16 cellular contexts compared by ENCODE assay signal in the genomic region with DNA sequence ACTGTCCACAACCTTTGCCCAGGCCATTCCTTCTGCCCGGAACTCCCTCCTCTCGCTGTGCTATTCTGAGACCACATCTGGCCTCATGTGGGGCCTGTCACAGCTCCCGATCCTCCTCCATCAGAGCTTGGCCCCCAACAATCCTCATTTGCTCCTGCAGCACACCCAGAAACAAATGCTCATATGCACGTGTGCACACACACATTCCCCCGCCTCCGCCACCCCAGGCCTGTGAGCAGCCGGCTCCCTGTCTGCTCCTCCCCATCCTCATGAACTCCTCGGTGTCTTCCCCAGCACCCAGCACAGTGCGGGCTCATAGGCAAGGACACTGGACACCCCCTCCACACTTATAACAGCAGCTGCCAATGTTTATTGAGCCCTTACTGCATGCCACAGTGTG. TPM values are rescaled to one million over a fixed set of nuclear protein-coding genes. Genes with fewer than 3 reads are reported as not detected.
DNase-seq lines count a peak whose midpoint lies in the region; ATAC-seq, FAIRE-seq and TF ChIP-seq lines count a peak whose summit lies in the region.
"Had no signal": no experiment of that assay in that cellular context is flagged by ENCODE, and none has a peak within 500 bp of the region (broad histone marks: within the 10 kb centered on the region; RNA-seq: fewer than 3 reads in every experiment).

No MANE protein-coding gene starts in this region.

- peaks cover 0 to 14% (median 2%) of the 10 kb centered on the region in 4 experiments; a peak in 5 of 7 replicates for H3K4me1 ChIP-seq in H1 (replicated peaks in 1 of 4; ENCODE audit: control insufficient read depth in 3 of 4, insufficient read depth in 4 of 4, low read length in 3 of 4)
- H3K4me1 ChIP-seq: SJCRH30 had no signal

- intact Hi-C loops in Right ventricle myocardium superior (cut with DNase I) (no loop called here), cardiac septum (cut with DNase I) (no loop called here)

- no peaks in the 10 kb centered on the region for H3K79me1 ChIP-seq in H1 (ENCODE audit: low read depth, low read length)

- H3K36me3 ChIP-seq in H1 (ENCODE audit: control insufficient read depth in 2 of 4, insufficient read depth in 4 of 4, low read length in 3 of 4), result no peaks in the 10 kb centered on the region
- H3K36me3 ChIP-seq: SJCRH30 had no signal

- DNase-seq in Right ventricle myocardium superior (no peak), cardiac septum (ENCODE audit: low spot score) (no peak), H1 (ENCODE audit: low read depth in 1 of 2, low spot score in 2 of 2) (no peak), left lobe of liver (ENCODE audit: low spot score) (no peak), chondrocyte (ENCODE audit: low spot score) (no peak)
- no peak for DNase-seq in activated naive CD4-positive, alpha-beta T cell treated with anti-CD3 and anti-CD28 coated beads, Interleukin-2, amount 50 U/mL, for 72 hours (ENCODE audit: low spot score in 2 of 2)
- DNase-seq: DMS153, EL, GOT3, NCI-H1436, NCI-H2029 treated with DMSO at 0.1 percent for 48 hours, NCI-H510A had no signal

- H2BK15ac ChIP-seq in H1 (ENCODE audit: low read length), result 0 out of 2 replicates have a peak overlapping the region, but pooled peaks have one; percentile 47

- POLR2A ChIA-PET in H1 (lab: Charles Lee; ENCODE audit: partially characterized antibody), result interaction anchor here (2.0 kb wide), 1 partner anchor 12 kb away, joined by 7 read pairs; no protein-coding TSS in a partner anchor

- no peak for TF ChIP-seq EP300 in H1 (IDR thresholded peaks at IDR 0.05; ENCODE audit: borderline replicate concordance in 1 of 2, low read depth in 2 of 2, low read length in 2 of 2)

- no peak overlapping the region for H3K27ac ChIP-seq in H1 (ENCODE audit: low read depth, low read length)
- H3K27ac ChIP-seq: SJCRH30 had no signal

- H2BK12ac ChIP-seq in H1 (ENCODE audit: low read depth, low read length), result 0 out of 2 replicates have a peak overlapping the region, but pooled peaks have one; percentile 1

- H3K4me2 ChIP-seq in H1 (ENCODE audit: insufficient read depth in 1 of 2, low read depth in 2 of 2, low read length in 2 of 2), result no peak overlapping the region

- no peak for TF ChIP-seq POLR2A in H1 (IDR thresholded peaks at IDR 0.05; ENCODE audit: control extremely low read depth in 1 of 2, low read depth in 2 of 2, low read length in 2 of 2)

- H3K4me3 Mint-ChIP-seq in nephron, result no peak overlapping the region
- no peak overlapping the region for H3K4me3 Mint-ChIP-seq in chondrocyte (ENCODE audit: unreplicated experiment)

- no peak overlapping the region for H3K9ac ChIP-seq in H1 (replicated peaks in 1 of 4; ENCODE audit: extremely low read depth in 1 of 4, low read depth in 3 of 4, low read length in 3 of 4)

- no peak overlapping the region for H2BK20ac ChIP-seq in H1 (ENCODE audit: low read length)

- no peak overlapping the region for H2AFZ ChIP-seq in H1 (ENCODE audit: low read length)

- no peak overlapping the region for H3K23ac ChIP-seq in H1 (ENCODE audit: insufficient read length)

- H3K56ac ChIP-seq in H1 (replicated peaks; ENCODE audit: insufficient read length, low read depth, low read length), result no peak overlapping the region

- H3K27me3 ChIP-seq in H1 (replicated peaks in 1 of 4; ENCODE audit: control insufficient read depth in 3 of 4, extremely low read depth in 1 of 4, insufficient read depth in 3 of 4, low read length in 3 of 4), result peaks cover 0 to 5% (median 0%) of the 10 kb centered on the region in 4 experiments; a peak in 1 of 7 replicates

- H3K4me1 Mint-ChIP-seq in nephron, result peaks cover 58% of the 10 kb centered on the region
- peaks cover under 1% of the 10 kb centered on the region for H3K4me1 Mint-ChIP-seq in chondrocyte (ENCODE audit: low read depth)

- H2BK5ac ChIP-seq in H1 (ENCODE audit: low read depth, low read length), result no peak overlapping the region

- no peak overlapping the region for H4K91ac ChIP-seq in H1 (replicated peaks; ENCODE audit: insufficient read length, low read length)

- H3K9me3 Mint-ChIP-seq in nephron, result no peaks in the 10 kb centered on the region
- no peaks in the 10 kb centered on the region for H3K9me3 Mint-ChIP-seq in chondrocyte (ENCODE audit: low read depth)
- no peaks in the 10 kb centered on the region for H3K9me3 Mint-ChIP-seq in activated naive CD4-positive, alpha-beta T cell treated with anti-CD3 and anti-CD28 coated beads, Interleukin-2, amount 50 U/mL, for 72 hours

- H3K4ac ChIP-seq in H1 (replicated peaks; ENCODE audit: insufficient read length, low read depth, low read length), result no peak overlapping the region

- TF ChIP-seq RAD21 in H1 (IDR thresholded peaks at IDR 0.05 in 1 of 2, conservative IDR thresholded peaks at IDR 0.05 in 1 of 2; ENCODE audit: low read depth in 2 of 2, low read length in 2 of 2), result no peak

- peak overlapping the region in 2 of 3 experiments; percentile 4 to 29 for H3K27ac Mint-ChIP-seq in nephron
- no peak overlapping the region for H3K27ac Mint-ChIP-seq in chondrocyte (ENCODE audit: unreplicated experiment)
- peak overlapping the region in 1 of 2 donors; percentile 73 for H3K27ac Mint-ChIP-seq in activated naive CD4-positive, alpha-beta T cell treated with anti-CD3 and anti-CD28 coated beads, Interleukin-2, amount 50 U/mL, for 72 hours

- no peak overlapping the region for H3K18ac ChIP-seq in H1 (ENCODE audit: extremely low read depth, low read length)

- no peak overlapping the region for H2BK120ac ChIP-seq in H1 (replicated peaks; ENCODE audit: low read depth, low read length)

- no peaks in the 10 kb centered on the region for H3K79me2 ChIP-seq in H1 (ENCODE audit: control insufficient read depth in 1 of 2, insufficient read depth in 2 of 2, low read length in 2 of 2)

- no peak overlapping the region for H3K14ac ChIP-seq in H1 (ENCODE audit: insufficient read length)

- ATAC-seq in Right ventricle myocardium superior (ENCODE audit: poor library complexity), result peak; percentile 34
- ATAC-seq in left lobe of liver, result no peak
- no peak for ATAC-seq in activated naive CD4-positive, alpha-beta T cell treated with anti-CD3 and anti-CD28 coated beads, Interleukin-2, amount 50 U/mL, for 72 hours
- no peak for ATAC-seq in HG03460 (IDR thresholded peaks at IDR 0.05; ENCODE audit: unreplicated experiment)

- TF ChIP-seq CTCF in H1 (IDR thresholded peaks at IDR 0.05; ENCODE audit: control extremely low read depth in 1 of 3, insufficient read depth in 1 of 3, low read depth in 1 of 3, low read length in 3 of 3) (no peak), nephron (IDR thresholded peaks at IDR 0.05; ENCODE audit: unreplicated experiment in 3 of 3) (no peak), chondrocyte (IDR thresholded peaks at IDR 0.05) (no peak)

- no peaks in the 10 kb centered on the region for H3K9me3 ChIP-seq in H1 (ENCODE audit: insufficient read depth in 2 of 2, low read depth in 1 of 2, low read length in 1 of 2)
- H3K9me3 ChIP-seq: SJCRH30 had no signal

- H3K27me3 Mint-ChIP-seq in nephron (ENCODE audit: low read depth), result peaks cover 8% of the 10 kb centered on the region
- peaks cover 9% of the 10 kb centered on the region for H3K27me3 Mint-ChIP-seq in chondrocyte (ENCODE audit: low read depth)

- H4K8ac ChIP-seq in H1 (ENCODE audit: extremely low read depth, insufficient read depth, low read length), result 0 out of 2 replicates have a peak overlapping the region, but pooled peaks have one; percentile 0

- no peaks in the 10 kb centered on the region for H3K36me3 Mint-ChIP-seq in nephron (ENCODE audit: low read depth)
- H3K36me3 Mint-ChIP-seq in chondrocyte (ENCODE audit: low read depth), result no peaks in the 10 kb centered on the region
- H3K36me3 Mint-ChIP-seq in activated naive CD4-positive, alpha-beta T cell treated with anti-CD3 and anti-CD28 coated beads, Interleukin-2, amount 50 U/mL, for 72 hours, result no peaks in the 10 kb centered on the region

- no peak overlapping the region for H4K5ac ChIP-seq in H1 (ENCODE audit: insufficient read length, low read depth, low read length)

- H3K23me2 ChIP-seq in H1 (ENCODE audit: low read depth, low read length), result peaks cover 3% of the 10 kb centered on the region; the same call in 1 of the 2 replicates

- no peak overlapping the region for H3K4me3 ChIP-seq in H1 (ENCODE audit: extremely low read depth in 1 of 4, insufficient read depth in 2 of 4, low read depth in 3 of 4, low read length in 4 of 4)
- H3K4me3 ChIP-seq: SJCRH30 had no signal

- no peak for FAIRE-seq in H1 (lab: Jason Lieb, UNC)

- no peak overlapping the region for H2AK5ac ChIP-seq in H1 (ENCODE audit: low read depth, low read length)

- 92% methylated on average over 8 of the region's 9 CpGs; no CpG with 5 or more reads in 1 of the 2 experiments for WGBS in H1 (ENCODE audit: extremely low coverage in 1 of 2, insufficient coverage in 1 of 2, insufficient read length in 1 of 2, insufficient replicate concordance in 2 of 2, low coverage in 1 of 2, low lambda C conversion rate in 2 of 2, missing lambda C conversion rate in 1 of 2), 2 experiments

- H4K20me1 ChIP-seq in H1 (replicated peaks in 1 of 2; ENCODE audit: control insufficient read depth in 1 of 2, insufficient read depth in 2 of 2, low read length in 2 of 2), result peaks cover 0 to 3% of the 10 kb centered on the region in 2 experiments

- CTCF ChIA-PET in H1 (lab: Charles Lee; ENCODE audit: partially characterized antibody), result interaction anchor here (0.8 to 2.0 kb wide), 11 partner anchors 8 to 492 kb away, joined by 3 to 8 read pairs (median 3); a partner anchor contains a TSS

RNA-seq across cellular contexts. Expression of a gene that starts 29.7 kb away (rescaled TPM):
- total RNA-seq in Right ventricle myocardium superior (20.4 TPM), cardiac septum (19.1 TPM), left lobe of liver (16.8 TPM), chondrocyte (13.5 to 22.6 TPM (median 19.1 TPM) in 3 replicates)
- 22.9 and 26.2 TPM in 2 replicates for total RNA-seq in H1 (2021; fragmentation: NEBNext Ultra II Directional; extraction: Animal tissue kit (Norgen Biotek cat#: 25700))
- polyA plus RNA-seq in H1 (2011; rRNA removed), result 20.4 and 26.7 TPM in 2 replicates
- 34.3 TPM for polyA plus RNA-seq in H1 (2011; cell fraction: cytosol; rRNA removed)
- 80.4 TPM for polyA plus RNA-seq in H1 (2011; cell fraction: nucleus; rRNA removed)
- polyA plus RNA-seq in H1 (2012, experiment 1 of 2), result 14.3 to 28.4 TPM (median 26.6 TPM) in 4 replicates
- 17.5 TPM for polyA plus RNA-seq in H1 (2012, experiment 2 of 2)
- polyA plus RNA-seq in H1 (2013, experiment 1 of 2), result 13.5 TPM
- polyA plus RNA-seq in H1 (2013, experiment 2 of 2), result 13.1 TPM
- 24.3 and 33.6 TPM in 2 replicates for polyA minus RNA-seq in H1 (2011; rRNA and poly(A)+ RNA removed)
- 15.3 TPM for polyA minus RNA-seq in H1 (2011; cell fraction: cytosol; rRNA and poly(A)+ RNA removed)
- polyA minus RNA-seq in H1 (2011; cell fraction: nucleus; rRNA and poly(A)+ RNA removed), result 33.8 TPM
- total RNA-seq in activated naive CD4-positive, alpha-beta T cell treated with anti-CD3 and anti-CD28 coated beads, Interleukin-2, amount 50 U/mL, for 72 hours, result 10 to 100 TPM; 25.1 to 26.7 TPM

RNA-seq across cellular contexts. Expression of a gene that starts 43.1 kb away (rescaled TPM):
- 1.2 TPM for total RNA-seq in Right ventricle myocardium superior
- total RNA-seq in cardiac septum, result 0.62 TPM
- 2.7 and 3.3 TPM in 2 replicates for total RNA-seq in H1 (2021; fragmentation: NEBNext Ultra II Directional; extraction: Animal tissue kit (Norgen Biotek cat#: 25700))
- 2.7 and 3.8 TPM in 2 replicates for polyA plus RNA-seq in H1 (2011; rRNA removed)
- 2.0 TPM for polyA plus RNA-seq in H1 (2011; cell fraction: cytosol; rRNA removed)
- 3.6 TPM for polyA plus RNA-seq in H1 (2011; cell fraction: nucleus; rRNA removed)
- 2.3 to 3.8 TPM (median 2.9 TPM) in 4 replicates for polyA plus RNA-seq in H1 (2012, experiment 1 of 2)
- polyA plus RNA-seq in H1 (2012, experiment 2 of 2), result 2.9 TPM
- polyA plus RNA-seq in H1 (2013, experiment 1 of 2), result 2.0 TPM
- polyA plus RNA-seq in H1 (2013, experiment 2 of 2), result 1.9 TPM
- 1.4 and 1.8 TPM in 2 replicates for polyA minus RNA-seq in H1 (2011; rRNA and poly(A)+ RNA removed)
- polyA minus RNA-seq in H1 (2011; cell fraction: cytosol; rRNA and poly(A)+ RNA removed), result 4.4 TPM
- polyA minus RNA-seq in H1 (2011; cell fraction: nucleus; rRNA and poly(A)+ RNA removed), result 4.6 TPM
- 0.30 TPM for total RNA-seq in left lobe of liver
- total RNA-seq in chondrocyte, result not detected in 3 replicates
- not detected for total RNA-seq in activated naive CD4-positive, alpha-beta T cell treated with anti-CD3 and anti-CD28 coated beads, Interleukin-2, amount 50 U/mL, for 72 hours
- total RNA-seq: A172, SJCRH30 had no signal

RNA-seq across cellular contexts. Expression of a gene that starts 56.5 kb away (rescaled TPM):
- total RNA-seq in Right ventricle myocardium superior (not detected), cardiac septum (not detected), left lobe of liver (not detected), chondrocyte (0.50 TPM in 1 of 3 replicates, not detected in the others)
- total RNA-seq in H1 (2021; fragmentation: NEBNext Ultra II Directional; extraction: Animal tissue kit (Norgen Biotek cat#: 25700)), result not detected in 2 replicates
- polyA plus RNA-seq in H1 (2011; rRNA removed), result 0.70 and 1.2 TPM in 2 replicates
- polyA plus RNA-seq in H1 (2011; cell fraction: cytosol; rRNA removed), result 0.62 TPM
- polyA plus RNA-seq in H1 (2011; cell fraction: nucleus; rRNA removed), result 0.44 TPM
- polyA plus RNA-seq in H1 (2012, experiment 1 of 2), result 0.69 to 1.6 TPM (median 1.3 TPM) in 4 replicates
- polyA plus RNA-seq in H1 (2012, experiment 2 of 2), result 0.43 TPM
- 0.28 TPM for polyA plus RNA-seq in H1 (2013, experiment 1 of 2)
- polyA plus RNA-seq in H1 (2013, experiment 2 of 2), result 0.17 TPM
- not detected in 2 replicates for polyA minus RNA-seq in H1 (2011; rRNA and poly(A)+ RNA removed)
- not detected for polyA minus RNA-seq in H1 (2011; cell fraction: cytosol; rRNA and poly(A)+ RNA removed)
- 0.40 TPM for polyA minus RNA-seq in H1 (2011; cell fraction: nucleus; rRNA and poly(A)+ RNA removed)
- total RNA-seq in activated naive CD4-positive, alpha-beta T cell treated with anti-CD3 and anti-CD28 coated beads, Interleukin-2, amount 50 U/mL, for 72 hours, result under 1 TPM in 1 of 2 donors, not detected in 1; 0.39 TPM
- total RNA-seq: A172 had no signal
